Comparison of ENCODE assay signal across 17 cellular contexts in genomic region chr11:43907028-43907966, GRCh38. TPM values are rescaled to one million over a fixed set of nuclear protein-coding genes. Genes with fewer than 3 reads are reported as not detected.
DNase-seq lines count a peak whose midpoint lies in the region; ATAC-seq and TF ChIP-seq lines count a peak whose summit lies in the region.
"Had no signal": no experiment of that assay in that cellular context is flagged by ENCODE, and none has a peak within 500 bp of the region (broad histone marks: within the 10 kb centered on the region; RNA-seq: fewer than 3 reads in every experiment).

No MANE protein-coding gene starts in this region.

- TF ChIP-seq EP300 in SK-N-SH (IDR thresholded peaks at IDR 0.05; ENCODE audit: borderline replicate concordance in 1 of 2, low read depth in 1 of 2, low read length in 1 of 2) = no peak
- no peak for TF ChIP-seq EP300 in neural cell (conservative IDR thresholded peaks at IDR 0.05; ENCODE audit: poor library complexity, severe bottlenecking)

- H3K27me3 Mint-ChIP-seq in HFFc6 (ENCODE audit: insufficient read depth) = no peaks in the 10 kb centered on the region
- H3K27me3 Mint-ChIP-seq: CD8-positive, alpha-beta memory T cell had no signal

- H3F3A ChIP-seq in SK-N-SH (replicated peaks; ENCODE audit: insufficient read depth) (no peaks in the 10 kb centered on the region), neural cell (ENCODE audit: insufficient read depth, low read length, poor library complexity, severe bottlenecking) (no peaks in the 10 kb centered on the region)

- intact Hi-C loops in ascending aorta (cut with DNase I) = loop anchor here (5.0 kb wide), 1 partner anchor 125 kb away; no protein-coding TSS in a partner anchor

- no peak overlapping the region for H2AFZ ChIP-seq in SK-N-SH (ENCODE audit: low read depth)
- no peak overlapping the region for H2AFZ ChIP-seq in neural cell (ENCODE audit: low read depth, low read length)

- H3K9me3 ChIP-seq in SK-N-SH = no peaks in the 10 kb centered on the region
- no peaks in the 10 kb centered on the region for H3K9me3 ChIP-seq in ascending aorta
- no peaks in the 10 kb centered on the region for H3K9me3 ChIP-seq in neural cell (ENCODE audit: low read length)
- no peaks in the 10 kb centered on the region for H3K9me3 ChIP-seq in effector memory CD4-positive, alpha-beta T cell (ENCODE audit: control insufficient read depth, low read length)
- H3K9me3 ChIP-seq: neutrophil had no signal

- no peak overlapping the region for H3K4me3 Mint-ChIP-seq in HFFc6
- H3K4me3 Mint-ChIP-seq: T-helper 1 cell treated with Interleukin-12 subunit alpha and Interleukin-12 subunit beta and Interleukin-4 antibody, amounts not matched to agents 30 μg/mL and 1 μg/mL, for 36 hours had no signal

- H3K4me1 ChIP-seq in SK-N-SH (ENCODE audit: control insufficient read depth in 1 of 2, insufficient read depth in 2 of 2, low read depth in 1 of 2, low read length in 1 of 2) = peaks cover 0 to 53% of the 10 kb centered on the region in 2 experiments; a peak in 2 of 4 replicates
- peaks cover 0 to 17% of the 10 kb centered on the region in 2 donors for H3K4me1 ChIP-seq in ascending aorta
- H3K4me1 ChIP-seq in effector memory CD4-positive, alpha-beta T cell (ENCODE audit: control insufficient read depth, insufficient read depth, low read length, poor library complexity, severe bottlenecking) = no peaks in the 10 kb centered on the region

- no peak for ATAC-seq in SK-N-SH treated with all-trans-retinoic acid at 6 μM for 48 hours
- ATAC-seq in HG02588 (IDR thresholded peaks at IDR 0.05; ENCODE audit: unreplicated experiment) = peak; percentile 72

- H3K36me3 ChIP-seq in SK-N-SH (replicated peaks in 1 of 2; ENCODE audit: control insufficient read depth in 1 of 2, insufficient read depth in 2 of 2, low read length in 1 of 2) = peaks cover 21 to 45% of the 10 kb centered on the region in 2 experiments
- peaks cover 18 to 29% of the 10 kb centered on the region in 2 donors for H3K36me3 ChIP-seq in ascending aorta
- H3K36me3 ChIP-seq in neural cell (ENCODE audit: insufficient read depth, low read length) = peaks cover 1% of the 10 kb centered on the region
- peaks cover 62% of the 10 kb centered on the region for H3K36me3 ChIP-seq in effector memory CD4-positive, alpha-beta T cell (ENCODE audit: control insufficient read depth, insufficient read depth, low read length)
- H3K36me3 ChIP-seq: neutrophil had no signal

- POLR2A ChIA-PET in SK-N-SH (lab: Yijun Ruan, JAX) = interaction anchor here (1.4 to 5.2 kb wide), 3 partner anchors 9 to 40 kb away, joined by 3 to 34 read pairs (median 13); partner anchors contain the start of gene C11orf96

- no peak for TF ChIP-seq RAD21 in SK-N-SH (IDR thresholded peaks at IDR 0.05; ENCODE audit: low read length)
- no peak for TF ChIP-seq RAD21 in neural cell (conservative IDR thresholded peaks at IDR 0.05)

- no peaks in the 10 kb centered on the region for H3K9me3 Mint-ChIP-seq in HFFc6
- H3K9me3 Mint-ChIP-seq: CD8-positive, alpha-beta memory T cell; T-helper 1 cell treated with Interleukin-12 subunit alpha and Interleukin-12 subunit beta and Interleukin-4 antibody, amounts not matched to agents 30 μg/mL and 1 μg/mL, for 36 hours had no signal

- H3K4me3 ChIP-seq in SK-N-SH (ENCODE audit: low read depth in 2 of 2, low read length in 1 of 2) (no peak overlapping the region), ascending aorta (no peak overlapping the region), neural cell (ENCODE audit: low read length) (no peak overlapping the region)
- no peak overlapping the region for H3K4me3 ChIP-seq in effector memory CD4-positive, alpha-beta T cell (ENCODE audit: insufficient read depth, low read depth, low read length, poor library complexity, severe bottlenecking)

- CTCF ChIA-PET in SK-N-SH (lab: Yijun Ruan, JAX) = interaction anchor here (0.8 to 9.2 kb wide), 8 partner anchors 9 to 39 kb away, joined by 3 to 90 read pairs (median 6); partner anchors contain the start of gene C11orf96

- no peak overlapping the region for H3K9ac ChIP-seq in SK-N-SH
- H3K9ac ChIP-seq in neural cell (ENCODE audit: low read length) = no peak overlapping the region

- H3K79me2 ChIP-seq in SK-N-SH (ENCODE audit: insufficient read depth) (no peaks in the 10 kb centered on the region), neural cell (replicated peaks; ENCODE audit: insufficient read depth, low read length) (no peaks in the 10 kb centered on the region)

- H3K36me3 Mint-ChIP-seq in HFFc6 (ENCODE audit: low read depth) = no peaks in the 10 kb centered on the region; the same call in 1 of the 2 replicates

- 56% methylated on average over 4 of the region's 4 CpGs for WGBS in SK-N-SH (ENCODE audit: low lambda C conversion rate)

- no peak overlapping the region for H3K27ac Mint-ChIP-seq in HFFc6
- H3K27ac Mint-ChIP-seq: T-helper 1 cell treated with Interleukin-12 subunit alpha and Interleukin-12 subunit beta and Interleukin-4 antibody, amounts not matched to agents 30 μg/mL and 1 μg/mL, for 36 hours had no signal

- H3K27ac ChIP-seq in SK-N-SH (ENCODE audit: low read depth in 2 of 2, low read length in 1 of 2) (peak overlapping the region in 1 of 2 experiments; percentile 100; a peak in 2 of 4 replicates), ascending aorta (peak overlapping the region; percentile 12 to 42), neural cell (ENCODE audit: low read length) (peak overlapping the region; percentile 97)
- H3K27ac ChIP-seq in effector memory CD4-positive, alpha-beta T cell (ENCODE audit: insufficient read depth, low read length, poor library complexity, severe bottlenecking) = no peak overlapping the region
- H3K27ac ChIP-seq: neutrophil had no signal

- no peak overlapping the region for H3K4me2 ChIP-seq in SK-N-SH
- H3K4me2 ChIP-seq in neural cell (ENCODE audit: low read length) = no peak overlapping the region

- peaks cover 17% of the 10 kb centered on the region for H3K4me1 Mint-ChIP-seq in HFFc6 (ENCODE audit: low read depth)

- H3K9me2 ChIP-seq in SK-N-SH = no peaks in the 10 kb centered on the region
- H3K9me2 ChIP-seq in neural cell (ENCODE audit: insufficient read depth, low read length) = no peaks in the 10 kb centered on the region

- H3K27me3 ChIP-seq in SK-N-SH (ENCODE audit: insufficient read depth) (no peaks in the 10 kb centered on the region), ascending aorta (no peaks in the 10 kb centered on the region), neural cell (ENCODE audit: insufficient read depth, low read depth, low read length) (no peaks in the 10 kb centered on the region)
- no peaks in the 10 kb centered on the region for H3K27me3 ChIP-seq in effector memory CD4-positive, alpha-beta T cell (replicated peaks; ENCODE audit: control insufficient read depth, insufficient read depth, low read length, poor library complexity, severe bottlenecking)
- H3K27me3 ChIP-seq: neutrophil had no signal

- DNase-seq in SK-N-SH (no peak), ascending aorta (ENCODE audit: low spot score in 2 of 2) (no peak), AG08396 (ENCODE audit: low spot score) (no peak), HFFc6 (no peak)
- DNase-seq in effector memory CD4-positive, alpha-beta T cell = no peak
- DNase-seq: 8988T; activated CD4-positive, CD25-positive, alpha-beta regulatory T cell treated with anti-CD3 and anti-CD28 coated beads, Interleukin-2, amount 50 U/mL, for 72 hours; activated T-cell treated with anti-CD3 and anti-CD28 coated beads, Interleukin-2, amount 50 U/mL, for 1 hour; CD8-positive, alpha-beta memory T cell; dermis blood vessel endothelial cell; IMR-90; NCI-H1417 had no signal

- H4K20me1 ChIP-seq in SK-N-SH (ENCODE audit: insufficient read depth) (no peaks in the 10 kb centered on the region), neural cell (ENCODE audit: insufficient read depth) (no peaks in the 10 kb centered on the region)

- TF ChIP-seq CTCF in SK-N-SH (IDR thresholded peaks at IDR 0.05) = no peak
- no peak for TF ChIP-seq CTCF in ascending aorta (IDR thresholded peaks at IDR 0.05)
- no peak for TF ChIP-seq CTCF in neural cell (IDR thresholded peaks at IDR 0.05; ENCODE audit: poor library complexity, severe bottlenecking)
- TF ChIP-seq CTCF in HFFc6 (IDR thresholded peaks at IDR 0.05) = no peak

TF ChIP-seq in SK-N-SH treated with all-trans-retinoic acid at 6 μM for 48 hours, 23 proteins besides CTCF, POLR2A, EP300 and RAD21 (continues in another document):
- TF ChIP-seq CREB5 (CRISPR knock-in tag; IDR thresholded peaks at IDR 0.05; ENCODE audit: low read depth) = no peak

TF ChIP-seq in neural cell, 6 proteins besides CTCF, POLR2A, EP300 and RAD21 (continues in another document):
- TF ChIP-seq EZH2 (IDR thresholded peaks at IDR 0.05; ENCODE audit: borderline replicate concordance, insufficient read depth, low read length, poor library complexity, severe bottlenecking) (no peak), SMC3 (conservative IDR thresholded peaks at IDR 0.05; ENCODE audit: poor library complexity) (no peak), TAF1 (IDR thresholded peaks at IDR 0.05; ENCODE audit: low read depth) (no peak), MXI1 (conservative IDR thresholded peaks at IDR 0.05; ENCODE audit: poor library complexity, severe bottlenecking) (no peak), POLR2AphosphoS5 (IDR thresholded peaks at IDR 0.05) (no peak)

RNA-seq across cellular contexts. Expression of gene ALKBH3, which starts 26.7 kb away (rescaled TPM):
- 27.0 and 34.2 TPM in 2 replicates for polyA plus RNA-seq in SK-N-SH (2012; rRNA removed)
- 31.6 and 37.2 TPM in 2 replicates for polyA plus RNA-seq in SK-N-SH (2012; cell fraction: cytosol; rRNA removed)
- polyA plus RNA-seq in SK-N-SH (2012; cell fraction: nucleus; rRNA removed) = 27.6 and 30.8 TPM in 2 replicates
- total RNA-seq in ascending aorta = 19.1 TPM
- polyA plus RNA-seq in neural cell = 27.0 and 34.7 TPM in 2 replicates
- polyA minus RNA-seq in neural cell = 27.3 and 29.3 TPM in 2 replicates
- 10 to 100 TPM; 24.0 to 35.9 (median 31.5) TPM for total RNA-seq in HFFc6 (2021; fragmentation: NEBNext Ultra II Directional; extraction: Animal tissue kit (Norgen Biotek cat#: 25700))

RNA-seq across cellular contexts. Expression of gene C11orf96, which starts 35.1 kb away (rescaled TPM):
- polyA plus RNA-seq in SK-N-SH (2012; rRNA removed) = 11.1 and 18.0 TPM in 2 replicates
- polyA plus RNA-seq in SK-N-SH (2012; cell fraction: cytosol; rRNA removed) = 14.6 and 28.5 TPM in 2 replicates
- 20.2 and 38.7 TPM in 2 replicates for polyA plus RNA-seq in SK-N-SH (2012; cell fraction: nucleus; rRNA removed)
- total RNA-seq in ascending aorta = 2,116 TPM
- 49.9 and 53.2 TPM in 2 replicates for polyA plus RNA-seq in neural cell
- polyA minus RNA-seq in neural cell = 31.6 and 50.2 TPM in 2 replicates
- total RNA-seq in HFFc6 (2021; fragmentation: NEBNext Ultra II Directional; extraction: Animal tissue kit (Norgen Biotek cat#: 25700)) = under 1 TPM; 0.23 to 0.37 (median 0.33) TPM
- polyA plus RNA-seq: CD8-positive, alpha-beta memory T cell had no signal

Comparison
In these comparisons a context has a peak if more than half of its experiments do, and no peak if none do; other contexts are left out.
1. RNA of gene C11orf96, which starts 35.1 kb away (total RNA-seq): 2,116 TPM in ascending aorta (single experiment); 0.23 to 0.37 TPM in HFFc6; every median in the first group is over 1,000 times any median in the second.